Comparison of ENCODE assay signal across 1 cellular context in genomic region chr12:105106621-105107020, GRCh38.
TF ChIP-seq lines count a peak whose summit lies in the region.

No MANE protein-coding gene starts in this region.

TF ChIP-seq in H1, 55 proteins besides CTCF, POLR2A, EP300 and RAD21 (continued from another document):
- TF ChIP-seq CEBPB (IDR thresholded peaks at IDR 0.05; ENCODE audit: low read depth, low read length) (no peak), BACH1 (IDR thresholded peaks at IDR 0.05; ENCODE audit: low read length) (no peak), POU5F1 (IDR thresholded peaks at IDR 0.05; ENCODE audit: low read depth, low read length) (no peak)
